Comparison of ENCODE assay signal across 23 cellular contexts in the genomic region with DNA sequence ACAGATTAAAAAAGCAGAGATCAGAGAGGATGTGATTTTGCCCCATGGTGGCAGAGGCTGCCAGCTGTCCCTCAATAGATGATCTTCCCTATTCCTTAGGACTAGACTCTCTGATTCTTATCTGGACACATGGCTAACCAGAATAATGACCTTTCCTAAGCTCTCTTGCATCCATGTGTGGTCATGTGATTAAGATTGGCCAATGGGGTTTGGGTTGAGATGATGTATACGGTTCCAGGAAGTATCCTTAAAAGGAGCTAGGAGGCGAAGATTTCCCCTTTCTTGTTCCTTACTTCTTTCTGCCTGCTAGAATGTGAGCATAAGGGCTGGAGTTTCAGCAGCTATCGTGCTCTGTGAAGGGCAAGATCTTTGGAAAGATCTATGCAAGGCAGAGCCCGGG. TPM values are rescaled to one million over a fixed set of nuclear protein-coding genes. Genes with fewer than 3 reads are reported as not detected.
DNase-seq lines count a peak whose midpoint lies in the region; ATAC-seq and TF ChIP-seq lines count a peak whose summit lies in the region.
"Had no signal": no experiment of that assay in that cellular context is flagged by ENCODE, and none has a peak within 500 bp of the region (broad histone marks: within the 10 kb centered on the region; RNA-seq: fewer than 3 reads in every experiment).

No MANE protein-coding gene starts in this region.

- H3K36me3 ChIP-seq in HCT116 (ENCODE audit: control insufficient read depth in 1 of 2, insufficient read depth in 2 of 2, low read length in 2 of 2) (no peaks in the 10 kb centered on the region), endodermal cell (ENCODE audit: control insufficient read depth, insufficient read depth, low read length) (no peaks in the 10 kb centered on the region)
- H3K36me3 ChIP-seq: HAP-1, SJCRH30 had no signal

- DNase-seq in CD1c-positive myeloid dendritic cell (ENCODE audit: extremely low spot score) (peak; percentile 50), HCT116 (ENCODE audit: low read depth, low spot score) (peak; percentile 7), SK-N-DZ (ENCODE audit: low spot score) (peak; percentile 66), endodermal cell (peak; percentile 31), omental fat pad (ENCODE audit: low spot score) (no peak), G401 (ENCODE audit: low spot score) (no peak), COLO829 (ENCODE audit: low spot score) (no peak)
- DNase-seq: activated CD4-positive, alpha-beta T cell treated with anti-CD3 and anti-CD28 coated beads, Interleukin-2, amount 50 U/mL, for 1 hour; activated T-cell treated with anti-CD3 and anti-CD28 coated beads, Interleukin-2, amount 50 U/mL, for 24 hours; COR-L47; GF-D8; NCI-H1436; NCI-H345; stimulated activated CD4-positive, alpha-beta T cell treated with anti-CD3 and anti-CD28 coated beads, Interleukin-4, amount 100 ng/mL, for 24 hours had no signal

- intact Hi-C loops in HCT116 (cut with micrococcal nuclease), result no loop called here

- no peak for TF ChIP-seq RAD21 in HCT116 (IDR thresholded peaks at IDR 0.05; ENCODE audit: low read depth)

- no peaks in the 10 kb centered on the region for H3K9me2 ChIP-seq in HCT116 (ENCODE audit: insufficient read depth)

- H3K36me3 Mint-ChIP-seq in endodermal cell (ENCODE audit: low read depth), result no peaks in the 10 kb centered on the region
- H3K36me3 Mint-ChIP-seq: activated naive CD4-positive, alpha-beta T cell treated with anti-CD3 and anti-CD28 coated beads, Interleukin-2, amount 50 U/mL, for 24 hours had no signal

- CTCF ChIA-PET in HCT116 (lab: Charles Lee), result no interaction called here

- TF ChIP-seq CTCF in HCT116 (IDR thresholded peaks at IDR 0.05 in 2 of 3, conservative IDR thresholded peaks at IDR 0.05 in 1 of 3; ENCODE audit: borderline replicate concordance in 1 of 3, insufficient read depth in 1 of 3, low read depth in 2 of 3, low read length in 2 of 3) (no peak), endodermal cell (conservative IDR thresholded peaks at IDR 0.05) (no peak), omental fat pad (IDR thresholded peaks at IDR 0.05) (no peak)

- no peaks in the 10 kb centered on the region for H4K20me1 ChIP-seq in HCT116 (ENCODE audit: insufficient read depth)

- RAD21 ChIA-PET in HCT116 (lab: Charles Lee; ENCODE audit: low non-redundant PET in 1 of 2, low total read pairs in 2 of 2, uncharacterized antibody in 2 of 2, unreplicated experiment in 2 of 2), result no interaction called here

- H3K4me3 ChIP-seq in HCT116 (replicated peaks in 1 of 2; ENCODE audit: low read depth in 1 of 2, low read length in 2 of 2) (no peak overlapping the region), endodermal cell (ENCODE audit: low read length) (no peak overlapping the region)
- H3K4me3 ChIP-seq: HAP-1, SJCRH30 had no signal

- H3K27ac Mint-ChIP-seq in endodermal cell, result no peak overlapping the region
- H3K27ac Mint-ChIP-seq: activated naive CD4-positive, alpha-beta T cell treated with anti-CD3 and anti-CD28 coated beads, Interleukin-2, amount 50 U/mL, for 24 hours; activated T-cell treated with anti-CD3 and anti-CD28 coated beads, Interleukin-2, amount 50 U/mL, for 24 hours had no signal

- 95 to 100% methylated on average over 2 to 4 of the region's 4 CpGs for WGBS in endodermal cell (ENCODE audit: insufficient coverage in 1 of 2, insufficient read length in 1 of 2), 2 experiments

- H3K9ac ChIP-seq in HCT116 (ENCODE audit: low read length) (no peak overlapping the region), endodermal cell (ENCODE audit: extremely low read depth, low read length, poor library complexity, severe bottlenecking) (no peak overlapping the region)
- H3K9ac ChIP-seq: KMS-11, parathyroid adenoma had no signal

- no peaks in the 10 kb centered on the region for H3K27me3 Mint-ChIP-seq in endodermal cell (ENCODE audit: insufficient read depth)
- H3K27me3 Mint-ChIP-seq: activated T-cell treated with anti-CD3 and anti-CD28 coated beads, Interleukin-2, amount 50 U/mL, for 24 hours had no signal

- H3K4me3 Mint-ChIP-seq in endodermal cell, result no peak overlapping the region
- H3K4me3 Mint-ChIP-seq: activated naive CD4-positive, alpha-beta T cell treated with anti-CD3 and anti-CD28 coated beads, Interleukin-2, amount 50 U/mL, for 24 hours; activated T-cell treated with anti-CD3 and anti-CD28 coated beads, Interleukin-2, amount 50 U/mL, for 24 hours had no signal

- TF ChIP-seq POLR2A in HCT116 (IDR thresholded peaks at IDR 0.05; ENCODE audit: borderline replicate concordance, extremely low read depth, insufficient read depth, insufficient read length), result no peak

- no peaks in the 10 kb centered on the region for H3K4me1 Mint-ChIP-seq in endodermal cell
- H3K4me1 Mint-ChIP-seq: activated naive CD4-positive, alpha-beta T cell treated with anti-CD3 and anti-CD28 coated beads, Interleukin-2, amount 50 U/mL, for 24 hours had no signal

- no peaks in the 10 kb centered on the region for H3K79me2 ChIP-seq in HCT116 (ENCODE audit: insufficient read depth, low read length)
- H3K79me2 ChIP-seq: parathyroid adenoma had no signal

- H3K9me3 Mint-ChIP-seq in endodermal cell, result no peaks in the 10 kb centered on the region
- H3K9me3 Mint-ChIP-seq: activated naive CD4-positive, alpha-beta T cell treated with anti-CD3 and anti-CD28 coated beads, Interleukin-2, amount 50 U/mL, for 24 hours; activated T-cell treated with anti-CD3 and anti-CD28 coated beads, Interleukin-2, amount 50 U/mL, for 24 hours had no signal

- ATAC-seq in HCT116 (peak; percentile 59; the same call in 1 of the 2 replicates), omental fat pad (ENCODE audit: low FRiP score) (no peak), GM19397 (IDR thresholded peaks at IDR 0.05; ENCODE audit: unreplicated experiment) (no peak)

- no peaks in the 10 kb centered on the region for H3K27me3 ChIP-seq in HCT116 (ENCODE audit: insufficient read depth, low read length)
- H3K27me3 ChIP-seq in endodermal cell (ENCODE audit: control insufficient read depth, insufficient read depth, low read length, poor library complexity, severe bottlenecking), result no peaks in the 10 kb centered on the region
- H3K27me3 ChIP-seq: SJCRH30 had no signal

- H3K27ac ChIP-seq in HCT116 (ENCODE audit: low read depth, low read length) (no peak overlapping the region), endodermal cell (ENCODE audit: low read depth, low read length) (no peak overlapping the region)
- H3K27ac ChIP-seq: KMS-11, parathyroid adenoma, SJCRH30 had no signal

- H3K9me3 ChIP-seq in HCT116 (ENCODE audit: control insufficient read depth in 1 of 2, insufficient read depth in 1 of 2, low read depth in 1 of 2, low read length in 2 of 2) (no peaks in the 10 kb centered on the region), endodermal cell (ENCODE audit: control insufficient read depth, low read length) (no peaks in the 10 kb centered on the region)
- H3K9me3 ChIP-seq: HAP-1, SJCRH30 had no signal

- BruUV-seq in HCT116 (replicated peaks; lab: Mats Ljungman, UMichigan), result no TSS peak

- POLR2A ChIA-PET in HCT116 (lab: Charles Lee), result no interaction called here

- no peak overlapping the region for H3K4me2 ChIP-seq in HCT116 (ENCODE audit: low read length)
- H3K4me2 ChIP-seq: KMS-11 had no signal

- H2AFZ ChIP-seq in HCT116 (ENCODE audit: low read depth, low read length, poor library complexity, severe bottlenecking), result no peak overlapping the region
- H2AFZ ChIP-seq: parathyroid adenoma had no signal

- in situ Hi-C loops in G401 (cut with HindIII; ENCODE audit: low sequenced_read_pairs), result no loop called here

- peaks cover under 1% of the 10 kb centered on the region in 2 experiments; a peak in 2 of 4 replicates for H3K4me1 ChIP-seq in HCT116 (ENCODE audit: control insufficient read depth in 1 of 2, insufficient read depth in 2 of 2, low read length in 2 of 2)
- H3K4me1 ChIP-seq in endodermal cell (ENCODE audit: control insufficient read depth, insufficient read depth, low read length), result no peaks in the 10 kb centered on the region
- H3K4me1 ChIP-seq: parathyroid adenoma, SJCRH30 had no signal

TF ChIP-seq in HCT116, 20 proteins besides CTCF, POLR2A, EP300 and RAD21:
- TF ChIP-seq, protein P1, sequence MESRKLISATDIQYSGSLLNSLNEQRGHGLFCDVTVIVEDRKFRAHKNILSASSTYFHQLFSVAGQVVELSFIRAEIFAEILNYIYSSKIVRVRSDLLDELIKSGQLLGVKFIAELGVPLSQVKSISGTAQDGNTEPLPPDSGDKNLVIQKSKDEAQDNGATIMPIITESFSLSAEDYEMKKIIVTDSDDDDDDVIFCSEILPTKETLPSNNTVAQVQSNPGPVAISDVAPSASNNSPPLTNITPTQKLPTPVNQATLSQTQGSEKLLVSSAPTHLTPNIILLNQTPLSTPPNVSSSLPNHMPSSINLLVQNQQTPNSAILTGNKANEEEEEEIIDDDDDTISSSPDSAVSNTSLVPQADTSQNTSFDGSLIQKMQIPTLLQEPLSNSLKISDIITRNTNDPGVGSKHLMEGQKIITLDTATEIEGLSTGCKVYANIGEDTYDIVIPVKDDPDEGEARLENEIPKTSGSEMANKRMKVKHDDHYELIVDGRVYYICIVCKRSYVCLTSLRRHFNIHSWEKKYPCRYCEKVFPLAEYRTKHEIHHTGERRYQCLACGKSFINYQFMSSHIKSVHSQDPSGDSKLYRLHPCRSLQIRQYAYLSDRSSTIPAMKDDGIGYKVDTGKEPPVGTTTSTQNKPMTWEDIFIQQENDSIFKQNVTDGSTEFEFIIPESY (IDR thresholded peaks at IDR 0.05; ENCODE audit: extremely low read depth, insufficient replicate concordance, low read length), result no peak
- no peak for TF ChIP-seq EZH2phosphoT487 (IDR thresholded peaks at IDR 0.05; ENCODE audit: borderline replicate concordance)
- TF ChIP-seq CEBPB (IDR thresholded peaks at IDR 0.05; ENCODE audit: low read depth), result no peak
- no peak for TF ChIP-seq SP1 (IDR thresholded peaks at IDR 0.05; ENCODE audit: low read depth)
- no peak for TF ChIP-seq FOSL1 (IDR thresholded peaks at IDR 0.05; ENCODE audit: low read depth)
- TF ChIP-seq, protein P2, sequence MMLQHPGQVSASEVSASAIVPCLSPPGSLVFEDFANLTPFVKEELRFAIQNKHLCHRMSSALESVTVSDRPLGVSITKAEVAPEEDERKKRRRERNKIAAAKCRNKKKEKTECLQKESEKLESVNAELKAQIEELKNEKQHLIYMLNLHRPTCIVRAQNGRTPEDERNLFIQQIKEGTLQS (IDR thresholded peaks at IDR 0.05), result no peak
- no peak for TF ChIP-seq EZH2 (IDR thresholded peaks at IDR 0.05)
- no peak for TF ChIP-seq POLR2AphosphoS5 (IDR thresholded peaks at IDR 0.05; ENCODE audit: low read depth, low read length)
TF ChIP-seq in HCT116: peak in this region for 0.

RNA-seq across cellular contexts. Expression of a gene that starts 39.8 kb away (rescaled TPM):
- total RNA-seq in HCT116 (2021; ENCODE audit: unreplicated experiment) (not detected), endodermal cell (1 to 10 TPM in 1 of 2 donors, under 1 TPM in 1; 0.44 to 3.5 TPM), omental fat pad (not detected)
- polyA plus RNA-seq in HCT116 (2012), result not detected in 2 replicates
- not detected in 2 replicates for polyA plus RNA-seq in SK-N-DZ (2014; cell fraction: cytosol; rRNA removed)
- polyA plus RNA-seq in SK-N-DZ (2014; cell fraction: nucleus; rRNA removed), result not detected in 2 replicates
- polyA plus RNA-seq in endodermal cell (2013, experiment 1 of 2), result 0.18 TPM
- 0.17 TPM for polyA plus RNA-seq in endodermal cell (2013, experiment 2 of 2)
- total RNA-seq in G401 (2014; rRNA removed; shearing (Covaris generic)), result not detected in 2 replicates
- total RNA-seq: epithelial cell of proximal tubule, liver, SJCRH30, subcutaneous adipose tissue had no signal
- polyA plus RNA-seq: liver had no signal

Comparison
In these comparisons a context has a peak if more than half of its experiments do, and no peak if none do; other contexts are left out.
1. DNase-seq: peak in CD1c-positive myeloid dendritic cell (single experiment), HCT116 (single experiment), SK-N-DZ (single experiment) and endodermal cell (single experiment); none in omental fat pad (single experiment), G401 (single experiment) and COLO829 (single experiment).